23 cellular contexts compared by ENCODE assay signal in the genomic region with DNA sequence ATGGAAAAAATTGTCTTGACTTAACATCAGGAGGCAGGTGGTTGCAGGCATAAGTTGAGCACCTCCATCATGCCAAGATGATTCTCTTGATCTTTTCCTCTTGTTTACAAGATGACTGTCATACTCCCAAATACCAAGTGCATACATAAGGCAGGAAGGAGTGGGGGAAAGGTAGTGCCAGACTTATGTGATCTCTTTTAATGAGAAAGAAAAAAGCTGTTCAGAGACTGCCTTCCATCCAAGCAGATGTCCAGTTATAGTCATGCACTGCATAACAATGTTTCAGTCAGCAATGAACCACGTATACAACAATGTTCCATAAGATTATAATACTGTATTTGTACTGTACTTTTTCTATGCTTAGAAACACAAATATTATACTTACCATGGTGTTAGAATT.
A peak's percentile ranks its signal among the peaks of the same experiment; 100 is the strongest.
DNase-seq lines count a peak whose midpoint lies in the region; ATAC-seq and TF ChIP-seq lines count a peak whose summit lies in the region.
"Had no signal": no experiment of that assay in that cellular context is flagged by ENCODE, and none has a peak within 500 bp of the region (broad histone marks: within the 10 kb centered on the region; RNA-seq: fewer than 3 reads in every experiment).

No MANE protein-coding gene starts in this region.

- no peak overlapping the region for H4K91ac ChIP-seq in IMR-90 (ENCODE audit: insufficient read depth, low read depth, low read length)

- no peak overlapping the region; the same call in 1 of the 2 replicates for H2AK5ac ChIP-seq in IMR-90 (ENCODE audit: low read depth, low read length)

- H3K27ac ChIP-seq in IMR-90 (ENCODE audit: insufficient read depth, low read length) (no peak overlapping the region), colonic mucosa (peak overlapping the region; percentile 83)
- H3K27ac ChIP-seq: C4-2B, Peyer's patch, SK-N-MC had no signal

- intact Hi-C loops in IMR-90 (cut with micrococcal nuclease), result no loop called here
- intact Hi-C loops in colonic mucosa (cut with DNase I), result no loop called here

- no peaks in the 10 kb centered on the region for H3K79me1 ChIP-seq in IMR-90 (ENCODE audit: low read depth in 1 of 2, low read length in 2 of 2)

- no peak overlapping the region for H3K18ac ChIP-seq in IMR-90 (ENCODE audit: low read depth, low read length)

- CTCF ChIA-PET in IMR-90 (lab: Yijun Ruan, JAX), result no interaction called here

- no peak overlapping the region for H4K8ac ChIP-seq in IMR-90 (ENCODE audit: low read depth in 2 of 2, low read length in 2 of 2)

- H4K20me1 ChIP-seq in IMR-90 (ENCODE audit: insufficient read depth, low read length), result no peaks in the 10 kb centered on the region

- H3K27me3 ChIP-seq in IMR-90 (ENCODE audit: control insufficient read depth, insufficient read depth, low read length) (peaks cover 2% of the 10 kb centered on the region), colonic mucosa (no peaks in the 10 kb centered on the region)
- H3K27me3 ChIP-seq: Peyer's patch had no signal

- H3K9me1 ChIP-seq in IMR-90 (ENCODE audit: insufficient read depth, low read length), result peaks cover 3% of the 10 kb centered on the region; the same call in 1 of the 2 replicates

- no CpG with 5 or more reads among the region's 1 CpG for WGBS in IMR-90 (ENCODE audit: extremely low coverage in 2 of 2, insufficient read length in 1 of 2), 2 experiments

- H3K4me3 ChIP-seq in IMR-90 (ENCODE audit: insufficient read depth, low read depth, low read length) (no peak overlapping the region), colonic mucosa (no peak overlapping the region), fibroblast of pulmonary artery (replicated peaks; ENCODE audit: low read depth, low read length) (no peak overlapping the region)
- H3K4me3 ChIP-seq: K562, Peyer's patch, SK-N-MC had no signal

- no peak overlapping the region for H3K4ac ChIP-seq in IMR-90 (ENCODE audit: low read depth, low read length)

- TF ChIP-seq RAD21 in IMR-90 (IDR thresholded peaks at IDR 0.05; ENCODE audit: low read length), result no peak

- H2BK120ac ChIP-seq in IMR-90 (ENCODE audit: low read depth, low read length), result peak overlapping the region; percentile 52; the same call in 1 of the 2 replicates

- no TSS peak for BruUV-seq in IMR-90 (replicated peaks; lab: Mats Ljungman, UMichigan)

- no peak overlapping the region for H3K14ac ChIP-seq in IMR-90 (replicated peaks; ENCODE audit: low read depth, low read length)

- no peak overlapping the region for H2AFZ ChIP-seq in IMR-90 (replicated peaks; ENCODE audit: low read length, poor library complexity)

- H3K23ac ChIP-seq in IMR-90 (ENCODE audit: low read depth, low read length), result peak overlapping the region; percentile 12; the same call in 1 of the 2 replicates

- H3K9ac ChIP-seq in IMR-90 (ENCODE audit: low read depth, low read length), result no peak overlapping the region
- no peak overlapping the region for H3K9ac ChIP-seq in colonic mucosa (ENCODE audit: low read depth in 2 of 2, low read length in 2 of 2)

- in situ Hi-C loops in IMR-90 (cut with MboI; ENCODE audit: low sequenced_read_pairs), result no loop called here

- no peak overlapping the region for H2BK5ac ChIP-seq in IMR-90 (ENCODE audit: low read depth, low read length, poor library complexity, severe bottlenecking)

- DNase-seq in IMR-90 (no peak), colonic mucosa (no peak), fibroblast of pulmonary artery (ENCODE audit: low read depth) (peak; percentile 10), LoVo (ENCODE audit: low spot score) (no peak), HuH-7.5 (ENCODE audit: low spot score) (no peak)
- DNase-seq: Caco-2; CD8-positive, alpha-beta T cell; NCI-H1048; NCI-H1417; NCI-H1694; NCI-H2029 treated with DMSO at 0.1 percent for 48 hours; NCI-H2171; NCI-H226; NCI-H510A; NCI-H69; Peyer's patch; SIG-M5; SW 1271 had no signal

- ATAC-seq in IMR-90 (ENCODE audit: low read depth) (peak; percentile 21; the same call in 1 of the 2 replicates), GM19035 (IDR thresholded peaks at IDR 0.05; ENCODE audit: unreplicated experiment) (no peak), HG03521 (IDR thresholded peaks at IDR 0.05; ENCODE audit: unreplicated experiment) (no peak)
- ATAC-seq: CD8-positive, alpha-beta T cell; K562 had no signal

- H4K5ac ChIP-seq in IMR-90 (ENCODE audit: low read depth, low read length), result no peak overlapping the region

- no peak for TF ChIP-seq POLR2A in IMR-90 (IDR thresholded peaks at IDR 0.05; ENCODE audit: low read depth, low read length)

- dilution Hi-C loops in IMR-90 (cut with HindIII; ENCODE audit: low sequenced_read_pairs, unreplicated experiment), result no loop called here

- H3K4me1 ChIP-seq in IMR-90 (ENCODE audit: control insufficient read depth, insufficient read depth, low read length) (peaks cover 6% of the 10 kb centered on the region), colonic mucosa (no peaks in the 10 kb centered on the region)
- H3K4me1 ChIP-seq: Caco-2, Peyer's patch had no signal

- TF ChIP-seq CTCF in IMR-90 (conservative IDR thresholded peaks at IDR 0.05; ENCODE audit: low read depth, low read length), result no peak
- no peak for TF ChIP-seq CTCF in colonic mucosa (IDR thresholded peaks at IDR 0.05)
- TF ChIP-seq CTCF in fibroblast of pulmonary artery (IDR thresholded peaks at IDR 0.05; ENCODE audit: low read length, missing control alignments), result no peak

- H3K56ac ChIP-seq in IMR-90 (ENCODE audit: extremely low read depth, insufficient read depth, low read length), result no peak overlapping the region

- H2BK15ac ChIP-seq in IMR-90 (ENCODE audit: low read depth, low read length), result no peak overlapping the region

- H3K9me3 ChIP-seq in IMR-90 (ENCODE audit: control insufficient read depth, insufficient read depth, low read length) (no peaks in the 10 kb centered on the region), colonic mucosa (no peaks in the 10 kb centered on the region)
- H3K9me3 ChIP-seq: Caco-2, Peyer's patch had no signal

- H2BK20ac ChIP-seq in IMR-90 (ENCODE audit: low read depth, low read length), result no peak overlapping the region; the same call in 1 of the 2 replicates

- POLR2A ChIA-PET in IMR-90 (lab: Charles Lee; ENCODE audit: unreplicated experiment), result no interaction called here

- H2AK9ac ChIP-seq in IMR-90 (replicated peaks; ENCODE audit: low read depth, low read length, poor library complexity), result no peak overlapping the region

- no peak overlapping the region for H3K4me2 ChIP-seq in IMR-90 (ENCODE audit: low read depth, low read length)

- H3K36me3 ChIP-seq in IMR-90 (ENCODE audit: control insufficient read depth, insufficient read depth, low read length), result no peaks in the 10 kb centered on the region
- no peaks in the 10 kb centered on the region for H3K36me3 ChIP-seq in colonic mucosa
- H3K36me3 ChIP-seq: Peyer's patch had no signal

TF ChIP-seq in IMR-90, 13 proteins besides CTCF, POLR2A, EP300 and RAD21:
- TF ChIP-seq BHLHE40 (IDR thresholded peaks at IDR 0.05; ENCODE audit: low read depth, low read length) (no peak), MXI1 (IDR thresholded peaks at IDR 0.05; ENCODE audit: borderline replicate concordance, low read depth, low read length) (no peak), CHD1 (IDR thresholded peaks at IDR 0.05; ENCODE audit: low read depth, low read length) (no peak), CEBPB (IDR thresholded peaks at IDR 0.05; ENCODE audit: low read depth, low read length) (no peak), NFE2L2 (IDR thresholded peaks at IDR 0.05; ENCODE audit: low read depth, low read length) (no peak), SMC3 (IDR thresholded peaks at IDR 0.05; ENCODE audit: low read depth, low read length) (no peak), FOS (IDR thresholded peaks at IDR 0.05; ENCODE audit: low read depth, low read length) (no peak), MAFK (IDR thresholded peaks at IDR 0.05; ENCODE audit: low read depth, low read length) (no peak), RCOR1 (IDR thresholded peaks at IDR 0.05; ENCODE audit: insufficient replicate concordance, low read length) (no peak), RFX5 (IDR thresholded peaks at IDR 0.05; ENCODE audit: low read depth, low read length) (no peak), MAZ (IDR thresholded peaks at IDR 0.05; ENCODE audit: borderline replicate concordance, low read depth, low read length) (no peak)
- TF ChIP-seq, protein P1, sequence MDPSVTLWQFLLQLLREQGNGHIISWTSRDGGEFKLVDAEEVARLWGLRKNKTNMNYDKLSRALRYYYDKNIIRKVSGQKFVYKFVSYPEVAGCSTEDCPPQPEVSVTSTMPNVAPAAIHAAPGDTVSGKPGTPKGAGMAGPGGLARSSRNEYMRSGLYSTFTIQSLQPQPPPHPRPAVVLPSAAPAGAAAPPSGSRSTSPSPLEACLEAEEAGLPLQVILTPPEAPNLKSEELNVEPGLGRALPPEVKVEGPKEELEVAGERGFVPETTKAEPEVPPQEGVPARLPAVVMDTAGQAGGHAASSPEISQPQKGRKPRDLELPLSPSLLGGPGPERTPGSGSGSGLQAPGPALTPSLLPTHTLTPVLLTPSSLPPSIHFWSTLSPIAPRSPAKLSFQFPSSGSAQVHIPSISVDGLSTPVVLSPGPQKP (IDR thresholded peaks at IDR 0.05; ENCODE audit: borderline replicate concordance, low read depth, low read length), result no peak
